11 cellular contexts compared by ENCODE assay signal in the genomic region with DNA sequence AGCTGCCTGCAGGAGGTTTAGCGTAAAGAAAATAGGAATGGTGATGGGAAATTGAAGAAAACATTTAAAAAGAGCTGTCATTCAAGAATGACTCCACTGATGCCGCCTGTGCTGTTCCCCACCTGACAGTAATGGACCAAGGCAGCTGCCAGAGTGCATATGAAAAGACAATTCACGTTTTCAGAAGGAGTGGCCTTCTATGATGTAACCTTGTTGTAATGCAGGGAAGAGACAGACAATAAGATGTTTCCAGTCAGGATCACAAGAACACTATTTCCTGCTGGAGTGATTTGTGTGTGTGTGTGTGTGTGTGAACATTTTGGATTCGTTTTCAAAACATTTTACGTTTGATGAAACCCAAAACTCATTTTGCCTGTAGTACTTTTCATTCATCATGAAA.
DNase-seq lines count a peak whose midpoint lies in the region; ATAC-seq and TF ChIP-seq lines count a peak whose summit lies in the region.
"Had no signal": no experiment of that assay in that cellular context is flagged by ENCODE, and none has a peak within 500 bp of the region (broad histone marks: within the 10 kb centered on the region; RNA-seq: fewer than 3 reads in every experiment).

No MANE protein-coding gene starts in this region.

- H3K27ac ChIP-seq in SJCRH30, result peak overlapping the region; percentile 83
- peak overlapping the region; percentile 92 for H3K27ac ChIP-seq in epithelial cell of prostate
- H3K27ac ChIP-seq in smooth muscle cell (ENCODE audit: low read depth), result peak overlapping the region; percentile 58

- ATAC-seq in HG03378 (IDR thresholded peaks at IDR 0.05; ENCODE audit: unreplicated experiment), result no peak

- H3F3A ChIP-seq in smooth muscle cell (ENCODE audit: low read depth), result peaks cover 12% of the 10 kb centered on the region

- H3K9ac ChIP-seq in smooth muscle cell (ENCODE audit: low read depth), result no peak overlapping the region

- H3K4me1 ChIP-seq in SJCRH30, result peaks cover 47% of the 10 kb centered on the region
- H3K4me1 ChIP-seq in smooth muscle cell (ENCODE audit: low read depth), result no peaks in the 10 kb centered on the region

- H3K27me3 ChIP-seq in SJCRH30 (no peaks in the 10 kb centered on the region), smooth muscle cell (ENCODE audit: low read depth) (no peaks in the 10 kb centered on the region)
- H3K27me3 ChIP-seq: sigmoid colon had no signal

- 73% methylated on average over 5 of the region's 5 CpGs for WGBS in smooth muscle cell (ENCODE audit: low lambda C conversion rate)

- peak overlapping the region; percentile 1; the same call in 1 of the 2 replicates for H3K4me3 ChIP-seq in SJCRH30
- H3K4me3 ChIP-seq in smooth muscle cell, result no peak overlapping the region
- H3K4me3 ChIP-seq: sigmoid colon had no signal

- H3K9me3 ChIP-seq in SJCRH30 (replicated peaks) (no peaks in the 10 kb centered on the region), smooth muscle cell (replicated peaks; ENCODE audit: low read depth) (no peaks in the 10 kb centered on the region)
- H3K9me3 ChIP-seq: sigmoid colon had no signal

- no peak overlapping the region for H2AFZ ChIP-seq in smooth muscle cell (ENCODE audit: low read depth)

- no peaks in the 10 kb centered on the region for H4K20me1 ChIP-seq in smooth muscle cell (ENCODE audit: low read depth)

- peaks cover 3% of the 10 kb centered on the region for H3K36me3 ChIP-seq in SJCRH30
- peaks cover 7% of the 10 kb centered on the region for H3K36me3 ChIP-seq in smooth muscle cell (ENCODE audit: low read depth)
- H3K36me3 ChIP-seq: sigmoid colon had no signal

- no peak overlapping the region for H3K4me2 ChIP-seq in smooth muscle cell

- H3K79me2 ChIP-seq in smooth muscle cell (ENCODE audit: low read depth), result no peaks in the 10 kb centered on the region

- peak; percentile 38 for DNase-seq in NCI-H510A treated with DMSO at 0.1 percent for 48 hours (lab: John Stamatoyannopoulos, UW)
- DNase-seq in NCI-H510A (lab: John Stamatoyannopoulos, UW), result no peak
- peak; percentile 95 to 99 for DNase-seq in SJCRH30
- DNase-seq in epithelial cell of prostate (ENCODE audit: low read depth, low spot score), result peak; percentile 27
- DNase-seq in smooth muscle cell (lab: John Stamatoyannopoulos, UW; ENCODE audit: unreplicated experiment), result no peak
- no peak for DNase-seq in HuH-7 (ENCODE audit: low spot score)
- DNase-seq in SHP77 treated with DMSO at 0.1 percent for 48 hours (lab: John Stamatoyannopoulos, UW), result no peak
- DNase-seq: Kasumi-1, NCI-H774, sigmoid colon had no signal

- TF ChIP-seq CTCF in smooth muscle cell (IDR thresholded peaks at IDR 0.05; ENCODE audit: borderline replicate concordance, insufficient read depth, poor library complexity, severe bottlenecking), result no peak

Comparison
In these comparisons a context has a peak if more than half of its experiments do, and no peak if none do; other contexts are left out.
1. DNase-seq: peak in NCI-H510A treated with DMSO at 0.1 percent for 48 hours (single experiment), SJCRH30 (2 of 2) and epithelial cell of prostate (single experiment); none in NCI-H510A (single experiment), smooth muscle cell (single experiment), HuH-7 (single experiment) and SHP77 treated with DMSO at 0.1 percent for 48 hours (single experiment).
2. Peak in every context shown above with its lines, with median percentiles within 50 percentile points of each other: H3K27ac ChIP-seq.